13 cellular contexts compared by ENCODE assay signal in genomic region chr6:158174024-158174423, GRCh38.
"Had no signal": no experiment of that assay in that cellular context is flagged by ENCODE, and none has a peak within 500 bp of the region (broad histone marks: within the 10 kb centered on the region; RNA-seq: fewer than 3 reads in every experiment).

No MANE protein-coding gene starts in this region.

- H3K27ac ChIP-seq: testis, upper lobe of right lung had no signal

- H3K36me3 ChIP-seq: upper lobe of right lung had no signal

- H3K27me3 ChIP-seq: testis, upper lobe of right lung had no signal

- DNase-seq: activated CD4-positive, alpha-beta T cell treated with anti-CD3 and anti-CD28 coated beads, Interleukin-2, amount 10 ng/mL, durations not matched to agents 7 days and 5 days; activated CD8-positive, alpha-beta memory T cell treated with anti-CD3 and anti-CD28 coated beads, Interleukin-2, amount 50 U/mL, for 4 hours; activated CD8-positive, alpha-beta T cell treated with anti-CD3 and anti-CD28 coated beads, Interleukin-2, amount 10 ng/mL, durations not matched to agents 7 days and 5 days; activated naive CD4-positive, alpha-beta T cell treated with anti-CD3 and anti-CD28 coated beads for 36 hours; activated T-cell treated with anti-CD3 and anti-CD28 coated beads, Interleukin-2, amount 50 U/mL, for 4 hours; cortex of kidney; left ventricle myocardium superior; natural killer cell; posterior cingulate gyrus; stimulated activated CD4-positive, alpha-beta T cell treated with anti-CD3 and anti-CD28 coated beads, Interleukin-2, amount 100 ng/mL, for 48 hours; testis; upper lobe of right lung had no signal

- H3K9me3 ChIP-seq: testis, upper lobe of right lung had no signal

- ATAC-seq: activated CD4-positive, CD25-positive, alpha-beta regulatory T cell treated with anti-CD3 and anti-CD28 coated beads, Interleukin-2, amount 50 U/mL, for 24 hours; activated CD8-positive, alpha-beta T cell treated with anti-CD3 and anti-CD28 coated beads, Interleukin-2, amount 10 ng/mL, durations not matched to agents 7 days and 5 days; activated T-cell treated with anti-CD3 and anti-CD28 coated beads, Interleukin-2, amount 50 U/mL, for 4 hours; natural killer cell; upper lobe of right lung had no signal

- H3K4me1 ChIP-seq: testis had no signal

- H3K4me3 ChIP-seq: testis, upper lobe of right lung had no signal
